In the genomic region with DNA sequence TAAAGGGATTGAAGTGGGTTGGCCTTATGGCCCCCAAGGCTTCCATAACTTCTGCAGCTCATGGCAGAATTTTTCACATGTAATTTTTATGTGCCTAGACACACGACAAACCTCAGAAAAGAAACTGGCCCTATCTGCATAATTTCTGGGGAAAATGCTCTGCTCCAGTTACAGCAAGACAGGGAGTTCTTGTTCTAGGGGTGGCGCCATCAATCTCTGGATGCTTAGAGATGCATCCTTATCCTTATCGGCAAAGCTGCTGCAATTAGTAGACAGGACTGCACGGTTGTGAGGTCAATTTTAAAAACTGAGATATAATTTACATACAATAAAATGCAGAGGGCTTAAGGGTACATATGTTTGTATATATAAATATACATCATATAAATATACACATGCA, we compare ENCODE assay signal across 15 cellular contexts. TPM values are rescaled to one million over a fixed set of nuclear protein-coding genes. Genes with fewer than 3 reads are reported as not detected.
DNase-seq lines count a peak whose midpoint lies in the region; ATAC-seq and TF ChIP-seq lines count a peak whose summit lies in the region.
"Had no signal": no experiment of that assay in that cellular context is flagged by ENCODE, and none has a peak within 500 bp of the region (broad histone marks: within the 10 kb centered on the region; RNA-seq: fewer than 3 reads in every experiment).

No MANE protein-coding gene starts in this region.

- H3K4me3 ChIP-seq in BLaER1 treated with 17β-estradiol and CSF1 and Interleukin-3, amounts not matched to agents 10 nM and 100 nM = 0 out of 20 replicates have a peak overlapping the region, but pooled peaks of 2 of the 10 experiments have one; percentile 3 to 46
- H3K4me3 ChIP-seq in coronary artery = no peak overlapping the region
- H3K4me3 ChIP-seq: GM12878, GM23338 had no signal

- H3K27me3 Mint-ChIP-seq in T-helper 17 cell = no peaks in the 10 kb centered on the region
- no peaks in the 10 kb centered on the region for H3K27me3 Mint-ChIP-seq in stimulated activated naive B cell treated with anti-CD40 and anti-IgM and Interleukin-4, amounts not matched to agents 10 μg/mL and 1 μg/mL and 100 μg/mL, for 72 hours
- H3K27me3 Mint-ChIP-seq: CD4-positive, alpha-beta memory T cell had no signal

- peaks cover 0 to 37% (median 0%) of the 10 kb centered on the region in 11 experiments; a peak in 6 of 22 replicates for H4K20me1 ChIP-seq in BLaER1 treated with 17β-estradiol and CSF1 and Interleukin-3, amounts not matched to agents 10 nM and 100 nM

- H3K4me3 Mint-ChIP-seq in T-helper 17 cell = no peak overlapping the region
- H3K4me3 Mint-ChIP-seq in stimulated activated naive B cell treated with anti-CD40 and anti-IgM and Interleukin-4, amounts not matched to agents 10 μg/mL and 1 μg/mL and 100 μg/mL, for 72 hours = no peak overlapping the region
- H3K4me3 Mint-ChIP-seq: CD4-positive, alpha-beta memory T cell; GM23338 had no signal

- no peaks in the 10 kb centered on the region for H3K9me3 ChIP-seq in BLaER1 treated with 17β-estradiol and CSF1 and Interleukin-3, amounts not matched to agents 10 nM and 100 nM (replicated peaks in 1 of 11)
- no peaks in the 10 kb centered on the region for H3K9me3 ChIP-seq in T-helper 17 cell (ENCODE audit: control insufficient read depth, low read length, poor library complexity, severe bottlenecking)

- ATAC-seq in T-helper 17 cell = no peak
- ATAC-seq in stimulated activated naive B cell treated with anti-CD40 and anti-IgM and Interleukin-4, amounts not matched to agents 10 μg/mL and 1 μg/mL and 100 μg/mL, for 72 hours (replicated peaks) = no peak
- ATAC-seq: GM12878, GM23338 had no signal

- DNase-seq in T-helper 17 cell = no peak
- peak; percentile 41 for DNase-seq in globus pallidus (ENCODE audit: low spot score)
- peak; percentile 44 for DNase-seq in pons (ENCODE audit: low spot score)
- DNase-seq in ureter (ENCODE audit: low spot score) = no peak
- no peak for DNase-seq in stimulated activated naive B cell treated with anti-CD40 and anti-IgM and Interleukin-4, amounts not matched to agents 10 μg/mL and 1 μg/mL and 100 μg/mL, for 72 hours
- no peak for DNase-seq in coronary artery (ENCODE audit: low spot score)
- DNase-seq: 8988T; C1 segment of cervical spinal cord; CD4-positive, alpha-beta memory T cell; DMS79; H7 had no signal

- H3K27me3 ChIP-seq in BLaER1 treated with 17β-estradiol and CSF1 and Interleukin-3, amounts not matched to agents 10 nM and 100 nM = no peaks in the 10 kb centered on the region

- H3K27ac ChIP-seq in BLaER1 treated with 17β-estradiol and CSF1 and Interleukin-3, amounts not matched to agents 10 nM and 100 nM = peak overlapping the region in 8 of 11 experiments; percentile 40 to 72 (median 64); a peak in 14 of 22 replicates
- H3K27ac ChIP-seq in coronary artery = no peak overlapping the region
- H3K27ac ChIP-seq: HL-60 had no signal

- peaks cover 40% of the 10 kb centered on the region for H3K4me1 Mint-ChIP-seq in T-helper 17 cell
- peaks cover 23 to 35% of the 10 kb centered on the region in 2 donors for H3K4me1 Mint-ChIP-seq in stimulated activated naive B cell treated with anti-CD40 and anti-IgM and Interleukin-4, amounts not matched to agents 10 μg/mL and 1 μg/mL and 100 μg/mL, for 72 hours

- H3K36me3 ChIP-seq in BLaER1 treated with 17β-estradiol and CSF1 and Interleukin-3, amounts not matched to agents 10 nM and 100 nM = peaks cover 55 to 78% (median 69%) of the 10 kb centered on the region in 11 experiments

- H3K27ac Mint-ChIP-seq in T-helper 17 cell = peak overlapping the region; percentile 72
- H3K27ac Mint-ChIP-seq in stimulated activated naive B cell treated with anti-CD40 and anti-IgM and Interleukin-4, amounts not matched to agents 10 μg/mL and 1 μg/mL and 100 μg/mL, for 72 hours = no peak overlapping the region
- H3K27ac Mint-ChIP-seq: GM23338 had no signal

- peak overlapping the region in 3 of 11 experiments; percentile 46 to 57 (median 48); a peak in 3 of 22 replicates for H3K9ac ChIP-seq in BLaER1 treated with 17β-estradiol and CSF1 and Interleukin-3, amounts not matched to agents 10 nM and 100 nM

- no peaks in the 10 kb centered on the region for H3K9me3 Mint-ChIP-seq in stimulated activated naive B cell treated with anti-CD40 and anti-IgM and Interleukin-4, amounts not matched to agents 10 μg/mL and 1 μg/mL and 100 μg/mL, for 72 hours
- H3K9me3 Mint-ChIP-seq: CD4-positive, alpha-beta memory T cell; GM23338 had no signal

- no peak for TF ChIP-seq CTCF in coronary artery (IDR thresholded peaks at IDR 0.05)

- peaks cover 44 to 85% (median 75%) of the 10 kb centered on the region in 10 experiments for H3K4me1 ChIP-seq in BLaER1 treated with 17β-estradiol and CSF1 and Interleukin-3, amounts not matched to agents 10 nM and 100 nM

- H3K4me2 ChIP-seq in BLaER1 treated with 17β-estradiol and CSF1 and Interleukin-3, amounts not matched to agents 10 nM and 100 nM = peak overlapping the region in 10 of 11 experiments; percentile 70 to 96 (median 88); a peak in 18 of 22 replicates
- H3K4me2 ChIP-seq: GM23338 had no signal

- peaks cover 13% of the 10 kb centered on the region for H3K36me3 Mint-ChIP-seq in T-helper 17 cell (ENCODE audit: low read depth)
- H3K36me3 Mint-ChIP-seq in stimulated activated naive B cell treated with anti-CD40 and anti-IgM and Interleukin-4, amounts not matched to agents 10 μg/mL and 1 μg/mL and 100 μg/mL, for 72 hours = peaks cover 29 to 42% of the 10 kb centered on the region in 2 donors

RNA-seq across cellular contexts. Expression of a gene that starts 10.4 kb away (rescaled TPM):
- 100 to 1,000 TPM; 104 to 107 TPM for total RNA-seq in T-helper 17 cell
- total RNA-seq in ureter = 60.4 TPM

Comparison
In these comparisons a context has a peak if more than half of its experiments do, and no peak if none do; other contexts are left out.
1. H3K27ac ChIP-seq: peak in BLaER1 treated with 17β-estradiol and CSF1 and Interleukin-3, amounts not matched to agents 10 nM and 100 nM (8 of 11); none in coronary artery (0 of 2).
2. DNase-seq: peak in globus pallidus (single experiment) and pons (single experiment); none in T-helper 17 cell (0 of 3), ureter (single experiment), stimulated activated naive B cell treated with anti-CD40 and anti-IgM and Interleukin-4, amounts not matched to agents 10 μg/mL and 1 μg/mL and 100 μg/mL, for 72 hours (single experiment) and coronary artery (single experiment).